Comparison of ENCODE assay signal across 11 cellular contexts in genomic region chr10:11330383-11331020, GRCh38.
A peak's percentile ranks its signal among the peaks of the same experiment; 100 is the strongest.
DNase-seq lines count a peak whose midpoint lies in the region; ATAC-seq, FAIRE-seq and TF ChIP-seq lines count a peak whose summit lies in the region.
"Had no signal": no experiment of that assay in that cellular context is flagged by ENCODE, and none has a peak within 500 bp of the region (broad histone marks: within the 10 kb centered on the region; RNA-seq: fewer than 3 reads in every experiment).

No MANE protein-coding gene starts in this region.

- FAIRE-seq in GM12878 (lab: Jason Lieb, UNC): no peak

- no peak for TF ChIP-seq RAD21 in GM12878 (IDR thresholded peaks at IDR 0.05; ENCODE audit: insufficient read depth, low read depth, low read length)

- no peak for TF ChIP-seq EP300 in GM12878 (IDR thresholded peaks at IDR 0.05; ENCODE audit: borderline replicate concordance in 1 of 2, control insufficient read depth in 1 of 2, low read depth in 2 of 2, low read length in 2 of 2)

- no peaks in the 10 kb centered on the region for H3K79me2 ChIP-seq in GM12878 (ENCODE audit: control insufficient read depth, insufficient read depth, low read length)

- H3K4me1 Mint-ChIP-seq in stimulated activated naive CD8-positive, alpha-beta T cell treated with anti-CD3 and anti-CD28 coated beads, Interleukin-15, Interleukin-2, amounts not matched to agents 100 ng/mL and 50 ng/mL, for 24 hours (ENCODE audit: low read depth): peaks cover 58% of the 10 kb centered on the region
- H3K4me1 Mint-ChIP-seq in Caco-2 (ENCODE audit: low read depth, unreplicated experiment): peaks cover 62% of the 10 kb centered on the region

- no peak for TF ChIP-seq POLR2A in GM12878 (IDR thresholded peaks at IDR 0.05; ENCODE audit: low read depth, low read length)

- TF ChIP-seq CTCF in GM12878 (IDR thresholded peaks at IDR 0.05 in 2 of 3, conservative IDR thresholded peaks at IDR 0.05 in 1 of 3; ENCODE audit: control insufficient read depth in 2 of 3, extremely low read depth in 1 of 3, insufficient read depth in 1 of 3, low read depth in 3 of 3, low read length in 3 of 3) (no peak), Caco-2 (IDR thresholded peaks at IDR 0.05; ENCODE audit: insufficient read depth in 1 of 2, low read depth in 1 of 2, low read length in 1 of 2, severe bottlenecking in 1 of 2, unreplicated experiment in 1 of 2) (no peak)

- no peaks in the 10 kb centered on the region for H3K9me3 ChIP-seq in GM12878 (replicated peaks; ENCODE audit: control insufficient read depth, insufficient read depth, low read length)
- no peaks in the 10 kb centered on the region for H3K9me3 ChIP-seq in right cardiac atrium (ENCODE audit: control insufficient read depth, low read length)
- no peaks in the 10 kb centered on the region for H3K9me3 ChIP-seq in Caco-2

- no peak for ATAC-seq in stimulated activated naive CD8-positive, alpha-beta T cell treated with anti-CD3 and anti-CD28 coated beads, Interleukin-15, Interleukin-2, amounts not matched to agents 100 U/mL and 50 U/mL, for 24 hours
- ATAC-seq in GM12878 (no peak), right cardiac atrium (peak; percentile 45 to 54), HG03354 (IDR thresholded peaks at IDR 0.05; ENCODE audit: poor library complexity, severe bottlenecking, unreplicated experiment) (no peak)

- H2AFZ ChIP-seq in GM12878 (ENCODE audit: control insufficient read depth, low read depth, low read length): no peak overlapping the region

- BruUV-seq in GM12878 (replicated peaks; lab: Mats Ljungman, UMichigan) (no TSS peak), Caco-2 (replicated peaks; lab: Mats Ljungman, UMichigan) (no TSS peak)

- H3K4me1 ChIP-seq in GM12878 (ENCODE audit: control insufficient read depth, insufficient read depth, low read length) (no peaks in the 10 kb centered on the region), right cardiac atrium (ENCODE audit: control insufficient read depth, insufficient read depth, low read length) (peaks cover 9% of the 10 kb centered on the region), Caco-2 (peaks cover 37% of the 10 kb centered on the region)

- no peaks in the 10 kb centered on the region for H3K9me3 Mint-ChIP-seq in stimulated activated naive CD8-positive, alpha-beta T cell treated with anti-CD3 and anti-CD28 coated beads, Interleukin-15, Interleukin-2, amounts not matched to agents 100 ng/mL and 50 ng/mL, for 24 hours
- no peaks in the 10 kb centered on the region for H3K9me3 Mint-ChIP-seq in Caco-2 (ENCODE audit: unreplicated experiment)

- in situ Hi-C loops in GM12878 (cut with MboI): no loop called here

- no peaks in the 10 kb centered on the region for H3K27me3 Mint-ChIP-seq in stimulated activated naive CD8-positive, alpha-beta T cell treated with anti-CD3 and anti-CD28 coated beads, Interleukin-15, Interleukin-2, amounts not matched to agents 100 ng/mL and 50 ng/mL, for 24 hours
- H3K27me3 Mint-ChIP-seq in Caco-2 (ENCODE audit: insufficient read depth, unreplicated experiment): no peaks in the 10 kb centered on the region

- no peaks in the 10 kb centered on the region for H4K20me1 ChIP-seq in GM12878 (ENCODE audit: control insufficient read depth, insufficient read depth)

- peaks cover 76% of the 10 kb centered on the region for H3K36me3 Mint-ChIP-seq in stimulated activated naive CD8-positive, alpha-beta T cell treated with anti-CD3 and anti-CD28 coated beads, Interleukin-15, Interleukin-2, amounts not matched to agents 100 ng/mL and 50 ng/mL, for 24 hours (ENCODE audit: low read depth)
- H3K36me3 Mint-ChIP-seq in Caco-2 (ENCODE audit: insufficient read depth, unreplicated experiment): no peaks in the 10 kb centered on the region

- H3K27me3 ChIP-seq in GM12878 (replicated peaks in 1 of 2; ENCODE audit: control insufficient read depth in 2 of 2, insufficient read depth in 2 of 2, low read length in 1 of 2) (no peaks in the 10 kb centered on the region), right cardiac atrium (ENCODE audit: control insufficient read depth, insufficient read depth) (no peaks in the 10 kb centered on the region), Caco-2 (replicated peaks; ENCODE audit: control insufficient read depth, insufficient read depth, low read length) (no peaks in the 10 kb centered on the region)

- WGBS in GM12878 (ENCODE audit: insufficient coverage, insufficient replicate concordance, low lambda C conversion rate, missing lambda C conversion rate): 86% methylated on average over 8 of the region's 8 CpGs
- WGBS in right cardiac atrium: 42% methylated on average over 8 of the region's 8 CpGs

- intact Hi-C loops in GM12878 (cut with micrococcal nuclease; ENCODE audit: unreplicated experiment): loop anchor here (10.0 kb wide), 1 partner anchor 144 kb away; no protein-coding TSS in a partner anchor
- intact Hi-C loops in right cardiac atrium (cut with DNase I): no loop called here
- intact Hi-C loops in Caco-2 (cut with micrococcal nuclease; ENCODE audit: unreplicated experiment): no loop called here

- H3K36me3 ChIP-seq in GM12878 (ENCODE audit: control insufficient read depth in 2 of 2, insufficient read depth in 2 of 2, low read length in 1 of 2) (peaks cover 14 to 48% of the 10 kb centered on the region in 2 experiments), Caco-2 (ENCODE audit: control insufficient read depth, insufficient read depth, low read length) (no peaks in the 10 kb centered on the region)

- H3K4me3 Mint-ChIP-seq in stimulated activated naive CD8-positive, alpha-beta T cell treated with anti-CD3 and anti-CD28 coated beads, Interleukin-15, Interleukin-2, amounts not matched to agents 100 ng/mL and 50 ng/mL, for 24 hours: no peak overlapping the region
- no peak overlapping the region for H3K4me3 Mint-ChIP-seq in Caco-2 (ENCODE audit: unreplicated experiment)

- RAD21 ChIA-PET in GM12878 (lab: Charles Lee; ENCODE audit: unreplicated experiment): no interaction called here

- CTCF ChIA-PET in GM12878 (lab: Yijun Ruan, JAX): no interaction called here
- CTCF ChIA-PET in Caco-2 (lab: Charles Lee): no interaction called here

- SMC1A ChIA-PET in GM12878 (lab: Charles Lee; ENCODE audit: uncharacterized antibody, unreplicated experiment): no interaction called here

- H3K27ac Mint-ChIP-seq in stimulated activated naive CD8-positive, alpha-beta T cell treated with anti-CD3 and anti-CD28 coated beads, Interleukin-15, Interleukin-2, amounts not matched to agents 100 ng/mL and 50 ng/mL, for 24 hours: peak overlapping the region; percentile 52
- H3K27ac Mint-ChIP-seq in Caco-2 (ENCODE audit: unreplicated experiment): no peak overlapping the region

- no peak overlapping the region for H3K4me2 ChIP-seq in GM12878 (ENCODE audit: control insufficient read depth, insufficient read depth)
- H3K4me2 ChIP-seq: smooth muscle cell had no signal

- no peak overlapping the region for H3K9ac ChIP-seq in GM12878 (ENCODE audit: control insufficient read depth, insufficient read depth, low read length)

- POLR2A ChIA-PET in GM12878 (lab: Charles Lee): no interaction called here
- POLR2A ChIA-PET in Caco-2 (lab: Charles Lee): no interaction called here

- no peak for DNase-seq in stimulated activated naive CD8-positive, alpha-beta T cell treated with anti-CD3 and anti-CD28 coated beads, Interleukin-15, Interleukin-2, amounts not matched to agents 100 U/mL and 50 U/mL, for 24 hours
- no peak for DNase-seq in GM12878 (ENCODE audit: low read depth, low spot score)
- DNase-seq in right cardiac atrium: no peak
- no peak for DNase-seq in GM03348 (ENCODE audit: low spot score)
- DNase-seq in Caco-2: no peak
- DNase-seq in activated CD4-positive, alpha-beta T cell treated with anti-CD3 and anti-CD28 coated beads for 4 hours: no peak
- DNase-seq: NCI-H1105 treated with DMSO at 0.1 percent for 48 hours had no signal

- H3K4me3 ChIP-seq in GM12878 (no peak overlapping the region), right cardiac atrium (ENCODE audit: low read length) (no peak overlapping the region), Caco-2 (ENCODE audit: low read depth, low read length) (no peak overlapping the region)
- H3K4me3 ChIP-seq: smooth muscle cell had no signal

- H3K27ac ChIP-seq in GM12878 (ENCODE audit: control insufficient read depth, insufficient read depth) (no peak overlapping the region), right cardiac atrium (ENCODE audit: low read length) (no peak overlapping the region)
- H3K27ac ChIP-seq: C4-2B had no signal

TF ChIP-seq in GM12878, 131 proteins besides CTCF, POLR2A, EP300 and RAD21 (continues in another document):
- TF ChIP-seq NR2C1 (IDR thresholded peaks at IDR 0.05) (peak; percentile 54; the same call in 1 of the 2 replicates), CUX1 (IDR thresholded peaks at IDR 0.05; ENCODE audit: insufficient replicate concordance, low read depth, low read length) (no peak)

Comparison
In these comparisons a context has a peak if more than half of its experiments do, and no peak if none do; other contexts are left out.
1. ATAC-seq: peak in right cardiac atrium (2 of 2); none in stimulated activated naive CD8-positive, alpha-beta T cell treated with anti-CD3 and anti-CD28 coated beads, Interleukin-15, Interleukin-2, amounts not matched to agents 100 U/mL and 50 U/mL, for 24 hours (single experiment), GM12878 (single experiment) and HG03354 (single experiment).